ENCODE assay signal across 18 cellular contexts in the genomic region with DNA sequence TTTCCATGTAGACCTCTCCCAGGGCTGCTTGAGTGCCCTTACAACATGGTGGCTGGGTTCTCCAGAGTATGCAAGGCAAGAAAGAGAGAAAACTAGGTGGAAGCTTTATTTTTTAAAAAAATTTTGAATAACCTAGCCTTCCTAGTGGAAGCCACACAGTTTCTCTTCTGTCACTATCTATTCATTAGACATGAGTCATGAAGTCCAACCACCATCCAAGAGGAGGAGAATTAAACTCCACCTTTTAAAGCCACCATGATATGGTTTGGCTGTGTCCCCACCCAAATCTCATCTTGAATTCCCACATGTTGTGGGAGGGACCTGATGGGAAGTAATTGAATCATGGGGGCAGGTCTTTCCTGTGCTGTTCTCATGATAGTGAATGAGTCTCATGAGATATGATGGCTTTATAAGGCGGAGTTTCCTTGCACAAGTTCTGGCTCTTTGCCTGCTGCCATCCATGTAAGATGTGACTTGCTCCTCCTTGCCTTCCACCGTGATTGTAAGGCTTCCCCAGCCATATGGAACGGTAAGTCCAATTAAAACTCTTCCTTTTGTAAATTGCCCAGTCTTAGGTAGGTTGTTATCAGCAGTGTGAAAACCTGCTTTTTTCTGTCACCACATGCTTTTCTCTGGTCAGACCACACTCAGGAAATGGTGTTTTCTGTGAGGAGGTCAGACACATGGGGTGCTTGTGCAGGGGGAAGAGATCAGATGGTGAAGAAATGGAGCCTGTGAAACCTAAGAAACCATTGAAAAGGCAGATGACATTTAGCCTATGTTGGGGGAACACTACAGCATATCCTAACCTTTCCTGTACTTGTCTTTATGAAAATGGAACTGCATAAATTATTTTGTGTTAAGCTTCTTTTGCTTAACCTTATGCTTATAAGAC. TPM values are rescaled to one million over a fixed set of nuclear protein-coding genes. Genes with fewer than 3 reads are reported as not detected.
DNase-seq lines count a peak whose midpoint lies in the region; ATAC-seq, FAIRE-seq and TF ChIP-seq lines count a peak whose summit lies in the region.
"Had no signal": no experiment of that assay in that cellular context is flagged by ENCODE, and none has a peak within 500 bp of the region (broad histone marks: within the 10 kb centered on the region; RNA-seq: fewer than 3 reads in every experiment).

No MANE protein-coding gene starts in this region.

- no peaks in the 10 kb centered on the region for H3K36me3 Mint-ChIP-seq in activated T-cell treated with anti-CD3 and anti-CD28 coated beads, Interleukin-2, amount 50 U/mL, for 24 hours (ENCODE audit: low read depth)
- peaks cover 5% of the 10 kb centered on the region for H3K36me3 Mint-ChIP-seq in activated naive CD8-positive, alpha-beta T cell
- H3K36me3 Mint-ChIP-seq in activated naive CD4-positive, alpha-beta T cell treated with anti-CD3 and anti-CD28 coated beads for 36 hours (ENCODE audit: low read depth) = peaks cover 5% of the 10 kb centered on the region
- H3K36me3 Mint-ChIP-seq: CD4-positive, CD25-positive, alpha-beta regulatory T cell had no signal

- peak overlapping the region; percentile 9 for H3K27ac Mint-ChIP-seq in activated T-cell treated with anti-CD3 and anti-CD28 coated beads, Interleukin-2, amount 50 U/mL, for 24 hours
- peak overlapping the region; percentile 37 for H3K27ac Mint-ChIP-seq in activated naive CD8-positive, alpha-beta T cell
- H3K27ac Mint-ChIP-seq in activated naive CD4-positive, alpha-beta T cell treated with anti-CD3 and anti-CD28 coated beads for 36 hours = no peak overlapping the region
- H3K27ac Mint-ChIP-seq: CD4-positive, CD25-positive, alpha-beta regulatory T cell had no signal

- no peak for DNase-seq in activated T-cell treated with anti-CD3 and anti-CD28 coated beads, Interleukin-2, amount 50 U/mL, for 24 hours
- DNase-seq in activated T-cell treated with anti-CD3 and anti-CD28 coated beads for 4 hours = no peak
- no peak for DNase-seq in upper lobe of right lung
- DNase-seq in activated naive CD4-positive, alpha-beta T cell treated with anti-CD3 and anti-CD28 coated beads for 36 hours = no peak
- no peak for DNase-seq in GM12892 (ENCODE audit: insufficient read length)
- DNase-seq: activated CD4-positive, CD25-positive, alpha-beta regulatory T cell; activated T-cell treated with anti-CD3 and anti-CD28 coated beads, Interleukin-2, amount 50 U/mL, for 1 hour; adrenal gland; cerebellar nuclear complex; NCI-H2107; retina had no signal

- FAIRE-seq in GM12892 (lab: Jason Lieb, UNC) = no peak
- FAIRE-seq: A549 had no signal

- TF ChIP-seq POLR2A in GM12892 (IDR thresholded peaks at IDR 0.05; ENCODE audit: low read depth, low read length) = no peak

- no peak overlapping the region for H3K27ac ChIP-seq in upper lobe of right lung
- H3K27ac ChIP-seq: A549, adrenal gland, thoracic aorta had no signal

- no peaks in the 10 kb centered on the region for H3K27me3 Mint-ChIP-seq in activated T-cell treated with anti-CD3 and anti-CD28 coated beads, Interleukin-2, amount 50 U/mL, for 24 hours
- H3K27me3 Mint-ChIP-seq in activated naive CD8-positive, alpha-beta T cell = no peaks in the 10 kb centered on the region
- no peaks in the 10 kb centered on the region for H3K27me3 Mint-ChIP-seq in activated naive CD4-positive, alpha-beta T cell treated with anti-CD3 and anti-CD28 coated beads for 36 hours (ENCODE audit: low read depth)

- TF ChIP-seq CTCF in upper lobe of right lung (IDR thresholded peaks at IDR 0.05) = no peak

- no peaks in the 10 kb centered on the region for H3K9me3 ChIP-seq in upper lobe of right lung
- H3K9me3 ChIP-seq: adrenal gland had no signal

- H3K36me3 ChIP-seq in upper lobe of right lung = no peaks in the 10 kb centered on the region
- H3K36me3 ChIP-seq: adrenal gland, thoracic aorta had no signal

- CTCF ChIA-PET in activated naive CD4-positive, alpha-beta T cell treated with anti-CD3 and anti-CD28 coated beads for 36 hours (lab: Charles Lee) = no interaction called here

- intact Hi-C loops in upper lobe of right lung (cut with DNase I) = no loop called here
- intact Hi-C loops in activated naive CD4-positive, alpha-beta T cell treated with anti-CD3 and anti-CD28 coated beads for 36 hours (cut with micrococcal nuclease) = no loop called here

- no peak overlapping the region for H3K4me3 ChIP-seq in upper lobe of right lung
- H3K4me3 ChIP-seq: A549, adrenal gland, thoracic aorta had no signal

- peak; percentile 69 for ATAC-seq in HG02870 (IDR thresholded peaks at IDR 0.05; ENCODE audit: unreplicated experiment)
- ATAC-seq in upper lobe of right lung = peak; percentile 19
- ATAC-seq in HG02970 (IDR thresholded peaks at IDR 0.05; ENCODE audit: low FRiP score, unreplicated experiment) = no peak
- ATAC-seq: A549 had no signal

- no peaks in the 10 kb centered on the region for H3K27me3 ChIP-seq in upper lobe of right lung
- H3K27me3 ChIP-seq: adrenal gland had no signal

- H3K4me3 Mint-ChIP-seq in activated T-cell treated with anti-CD3 and anti-CD28 coated beads, Interleukin-2, amount 50 U/mL, for 24 hours = no peak overlapping the region
- H3K4me3 Mint-ChIP-seq in activated naive CD8-positive, alpha-beta T cell = no peak overlapping the region
- H3K4me3 Mint-ChIP-seq in activated naive CD4-positive, alpha-beta T cell treated with anti-CD3 and anti-CD28 coated beads for 36 hours = no peak overlapping the region
- H3K4me3 Mint-ChIP-seq: CD4-positive, CD25-positive, alpha-beta regulatory T cell; neural crest cell had no signal

- no peaks in the 10 kb centered on the region for H3K4me1 ChIP-seq in upper lobe of right lung
- H3K4me1 ChIP-seq: A549, adrenal gland had no signal

- peaks cover 6% of the 10 kb centered on the region for H3K4me1 Mint-ChIP-seq in activated T-cell treated with anti-CD3 and anti-CD28 coated beads, Interleukin-2, amount 50 U/mL, for 24 hours (ENCODE audit: low read depth)
- H3K4me1 Mint-ChIP-seq in activated naive CD8-positive, alpha-beta T cell (ENCODE audit: low read depth) = peaks cover 8% of the 10 kb centered on the region
- H3K4me1 Mint-ChIP-seq in activated naive CD4-positive, alpha-beta T cell treated with anti-CD3 and anti-CD28 coated beads for 36 hours (ENCODE audit: low read depth) = peaks cover 5% of the 10 kb centered on the region
- H3K4me1 Mint-ChIP-seq: CD4-positive, CD25-positive, alpha-beta regulatory T cell had no signal

- peaks cover 8% of the 10 kb centered on the region for H3K9me3 Mint-ChIP-seq in activated T-cell treated with anti-CD3 and anti-CD28 coated beads, Interleukin-2, amount 50 U/mL, for 24 hours
- no peaks in the 10 kb centered on the region for H3K9me3 Mint-ChIP-seq in activated naive CD8-positive, alpha-beta T cell (ENCODE audit: low read depth)
- H3K9me3 Mint-ChIP-seq in activated naive CD4-positive, alpha-beta T cell treated with anti-CD3 and anti-CD28 coated beads for 36 hours = peaks cover 6% of the 10 kb centered on the region

RNA-seq across cellular contexts. Expression of gene ANKRD10, which starts 57.7 kb away (rescaled TPM):
- 134 TPM for total RNA-seq in upper lobe of right lung
- total RNA-seq in activated naive CD4-positive, alpha-beta T cell treated with anti-CD3 and anti-CD28 coated beads for 36 hours = 10 to 100 TPM; 79.8 to 82.5 TPM
- 115 TPM for polyA plus RNA-seq in GM12892 (2012; ENCODE audit: missing spikeins)
